Comparison of ENCODE assay signal across 2 cellular contexts in the genomic region with DNA sequence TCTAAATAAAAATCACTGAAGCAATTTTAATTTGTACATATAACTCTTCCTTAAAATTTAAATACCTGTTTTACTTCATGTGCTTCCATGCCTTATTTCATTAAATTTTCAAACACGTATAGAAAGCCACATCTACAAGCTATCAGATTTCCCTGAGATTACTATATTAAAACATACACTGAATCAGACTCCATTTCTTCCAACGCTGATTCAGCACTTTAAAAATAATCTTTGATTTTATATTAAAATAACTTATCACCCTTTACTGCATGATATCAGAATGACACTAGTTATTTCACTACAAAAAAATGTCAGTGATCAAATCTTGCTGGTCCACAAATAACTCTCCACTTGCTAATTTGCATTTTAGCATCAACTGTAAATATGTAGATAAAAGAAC.
TF ChIP-seq lines count a peak whose summit lies in the region.

No MANE protein-coding gene starts in this region.

TF ChIP-seq in A549, 52 proteins besides CTCF, POLR2A, EP300 and RAD21:
- TF ChIP-seq MAFK (IDR thresholded peaks at IDR 0.05; ENCODE audit: partially characterized antibody) = peak; percentile 74
- no peak for TF ChIP-seq JUNB (IDR thresholded peaks at IDR 0.05)

TF ChIP-seq in H1, 55 proteins besides CTCF, POLR2A, EP300 and RAD21:
- TF ChIP-seq FOSL1 (IDR thresholded peaks at IDR 0.05; ENCODE audit: insufficient read depth, low read depth, low read length) (no peak), MAFK (IDR thresholded peaks at IDR 0.05; ENCODE audit: low read depth, low read length) (peak; percentile 31; the same call in 1 of the 2 replicates), TAF7 (optimal IDR thresholded peaks at IDR 0.05; ENCODE audit: borderline replicate concordance, low read depth, low read length) (no peak), CEBPB (IDR thresholded peaks at IDR 0.05; ENCODE audit: low read depth, low read length) (no peak), BCL11A (IDR thresholded peaks at IDR 0.05; ENCODE audit: low read depth in 2 of 2, low read length in 2 of 2) (no peak), KDM1A (IDR thresholded peaks at IDR 0.05; ENCODE audit: borderline replicate concordance, low read length) (no peak), HDAC6 (IDR thresholded peaks at IDR 0.05; ENCODE audit: low read depth, low read length) (no peak)
